11 cellular contexts compared by ENCODE assay signal in genomic region chr11:1391165-1392010, GRCh38. TPM values are rescaled to one million over a fixed set of nuclear protein-coding genes. Genes with fewer than 3 reads are reported as not detected.
DNase-seq lines count a peak whose midpoint lies in the region; ATAC-seq and TF ChIP-seq lines count a peak whose summit lies in the region.
"Had no signal": no experiment of that assay in that cellular context is flagged by ENCODE, and none has a peak within 500 bp of the region (broad histone marks: within the 10 kb centered on the region; RNA-seq: fewer than 3 reads in every experiment).

No MANE protein-coding gene starts in this region.

- no peak overlapping the region for H3K27ac ChIP-seq in CD4-positive, alpha-beta T cell (ENCODE audit: low read depth, low read length)
- no peak overlapping the region for H3K27ac ChIP-seq in naive thymus-derived CD4-positive, alpha-beta T cell (ENCODE audit: low read depth, low read length)
- H3K27ac ChIP-seq: Peyer's patch had no signal

- no peak for ATAC-seq in CD4-positive, alpha-beta T cell (ENCODE audit: poor library complexity)
- ATAC-seq in naive thymus-derived CD4-positive, alpha-beta T cell, result no peak
- ATAC-seq in HG03039 (IDR thresholded peaks at IDR 0.05; ENCODE audit: unreplicated experiment) (no peak), HG03442 (IDR thresholded peaks at IDR 0.05; ENCODE audit: unreplicated experiment) (no peak), GM18520 (IDR thresholded peaks at IDR 0.05; ENCODE audit: unreplicated experiment) (no peak)

- no peaks in the 10 kb centered on the region for H3K9me3 ChIP-seq in CD4-positive, alpha-beta T cell (ENCODE audit: control insufficient read depth, low read length)
- H3K9me3 ChIP-seq in naive thymus-derived CD4-positive, alpha-beta T cell (ENCODE audit: control insufficient read depth in 2 of 3, low read length in 3 of 3), result no peaks in the 10 kb centered on the region
- H3K9me3 ChIP-seq: Peyer's patch had no signal

- TF ChIP-seq CTCF in CD4-positive, alpha-beta T cell (IDR thresholded peaks at IDR 0.05), result no peak
- TF ChIP-seq CTCF in HFF-Myc (IDR thresholded peaks at IDR 0.05; ENCODE audit: low read depth, low read length, missing control alignments), result no peak

- H3K4me3 Mint-ChIP-seq in CD4-positive, alpha-beta T cell, result peak overlapping the region; percentile 54
- peak overlapping the region in 9 of 10 donors; percentile 7 to 71 (median 47) for H3K4me3 Mint-ChIP-seq in naive thymus-derived CD4-positive, alpha-beta T cell

- H3K27me3 ChIP-seq in CD4-positive, alpha-beta T cell (ENCODE audit: control insufficient read depth, insufficient read depth, low read length), result peaks cover 20% of the 10 kb centered on the region
- no peaks in the 10 kb centered on the region for H3K27me3 ChIP-seq in naive thymus-derived CD4-positive, alpha-beta T cell (ENCODE audit: control insufficient read depth in 2 of 2, insufficient read depth in 2 of 2, low read length in 2 of 2)

- 0 out of 2 replicates have a peak overlapping the region, but pooled peaks have one; percentile 9 for H3K4me3 ChIP-seq in HFF-Myc (replicated peaks; ENCODE audit: low read depth, low read length)
- H3K4me3 ChIP-seq in naive thymus-derived CD4-positive, alpha-beta T cell (ENCODE audit: low read length), result no peak overlapping the region

- no peaks in the 10 kb centered on the region for H3K36me3 ChIP-seq in naive thymus-derived CD4-positive, alpha-beta T cell (ENCODE audit: control insufficient read depth in 2 of 3, insufficient read depth in 3 of 3, low read length in 3 of 3)
- H3K36me3 ChIP-seq: Peyer's patch had no signal

- POLR2A ChIA-PET in CD4-positive, alpha-beta T cell (lab: Charles Lee), result interaction anchor here (1.0 to 1.1 kb wide), 2 partner anchors 9 to 82 kb away, joined by 3 to 4 read pairs; partner anchors contain the start of gene TOLLIP
- POLR2A ChIA-PET in naive thymus-derived CD4-positive, alpha-beta T cell (lab: Charles Lee), result no interaction called here

- intact Hi-C loops in CD4-positive, alpha-beta T cell (cut with DNase I, micrococcal nuclease), result no loop called here
- intact Hi-C loops in naive thymus-derived CD4-positive, alpha-beta T cell (cut with micrococcal nuclease), result no loop called here

- CTCF ChIA-PET in CD4-positive, alpha-beta T cell (lab: Charles Lee), result no interaction called here
- CTCF ChIA-PET in naive thymus-derived CD4-positive, alpha-beta T cell (lab: Charles Lee), result no interaction called here

- peaks cover 7 to 8% of the 10 kb centered on the region in 2 donors for H3K4me1 ChIP-seq in naive thymus-derived CD4-positive, alpha-beta T cell (ENCODE audit: control insufficient read depth in 2 of 2, insufficient read depth in 2 of 2, low read length in 2 of 2)

- no peak for DNase-seq in CD4-positive, alpha-beta T cell
- DNase-seq in HFF-Myc (ENCODE audit: extremely low read depth, low read depth), result no peak
- DNase-seq in anterior cingulate cortex (lab: John Stamatoyannopoulos, UW), result peak in 46 of 58 donors; percentile 25 to 83 (median 66)
- DNase-seq in naive thymus-derived CD4-positive, alpha-beta T cell, result no peak
- DNase-seq in LoVo (ENCODE audit: low spot score), result no peak
- DNase-seq: erythroblast, GF-D8, Peyer's patch had no signal

- H3K36me3 Mint-ChIP-seq in CD4-positive, alpha-beta T cell (ENCODE audit: low read depth), result no peaks in the 10 kb centered on the region
- H3K36me3 Mint-ChIP-seq in naive thymus-derived CD4-positive, alpha-beta T cell, result no peaks in the 10 kb centered on the region

- peaks cover 28% of the 10 kb centered on the region for H3K27me3 Mint-ChIP-seq in CD4-positive, alpha-beta T cell
- peaks cover 23 to 49% (median 26%) of the 10 kb centered on the region in 5 donors for H3K27me3 Mint-ChIP-seq in naive thymus-derived CD4-positive, alpha-beta T cell

- H3K27ac Mint-ChIP-seq in CD4-positive, alpha-beta T cell, result no peak overlapping the region
- peak overlapping the region in 2 of 9 donors; percentile 19 to 77 for H3K27ac Mint-ChIP-seq in naive thymus-derived CD4-positive, alpha-beta T cell

- H3K4me1 Mint-ChIP-seq in CD4-positive, alpha-beta T cell (ENCODE audit: low read depth), result peaks cover 7% of the 10 kb centered on the region
- H3K4me1 Mint-ChIP-seq in naive thymus-derived CD4-positive, alpha-beta T cell, result peaks cover 0 to 13% (median 10%) of the 10 kb centered on the region in 7 donors

- H3K9me3 Mint-ChIP-seq in CD4-positive, alpha-beta T cell, result no peaks in the 10 kb centered on the region
- H3K9me3 Mint-ChIP-seq in naive thymus-derived CD4-positive, alpha-beta T cell, result peaks cover 0 to 2% (median 0%) of the 10 kb centered on the region in 11 donors

RNA-seq across cellular contexts. Expression of gene BRSK2, which starts 1.7 kb away (rescaled TPM):
- total RNA-seq in CD4-positive, alpha-beta T cell, result under 1 TPM; 0.22 to 0.55 TPM
- under 1 TPM in 3 of 5 experiments, not detected in 2; 0.27 to 0.51 (median 0.30) TPM for total RNA-seq in naive thymus-derived CD4-positive, alpha-beta T cell
- not detected for polyA plus RNA-seq in naive thymus-derived CD4-positive, alpha-beta T cell

Comparison
In these comparisons a context has a peak if more than half of its experiments do, and no peak if none do; other contexts are left out.
1. DNase-seq: peak in anterior cingulate cortex (46 of 58); none in CD4-positive, alpha-beta T cell (0 of 10), HFF-Myc (single experiment), naive thymus-derived CD4-positive, alpha-beta T cell (0 of 9) and LoVo (single experiment).